In genomic region chr17:8975091-8975707, GRCh38 we compare ENCODE assay signal across 1 cellular context.
TF ChIP-seq lines count a peak whose summit lies in the region.

No MANE protein-coding gene starts in this region.

TF ChIP-seq in HEK293, 187 proteins besides CTCF, POLR2A, EP300 and RAD21 (continued from another document and continues in another):
- TF ChIP-seq ZNF645 (tag by site-specific recombination; IDR thresholded peaks at IDR 0.05) = no peak
- TF ChIP-seq ZNF23 (tag by site-specific recombination; IDR thresholded peaks at IDR 0.05; ENCODE audit: borderline replicate concordance) = no peak
- no peak for TF ChIP-seq ZNF549 (tag by site-specific recombination; IDR thresholded peaks at IDR 0.05)
- TF ChIP-seq ZNF202 (tag by site-specific recombination; IDR thresholded peaks at IDR 0.05; ENCODE audit: borderline replicate concordance) = 0 out of 2 replicates have a peak, but pooled peaks have one; percentile 45
- no peak for TF ChIP-seq ZNF768 (tag by site-specific recombination; IDR thresholded peaks at IDR 0.05)
- no peak for TF ChIP-seq ZNF223 (tag by site-specific recombination; IDR thresholded peaks at IDR 0.05)
- no peak for TF ChIP-seq GFI1B (tag by site-specific recombination; IDR thresholded peaks at IDR 0.05)
- TF ChIP-seq ELK4 (IDR thresholded peaks at IDR 0.05; ENCODE audit: borderline replicate concordance, low read depth, low read length) = no peak
- no peak for TF ChIP-seq ZNF311 (tag by site-specific recombination; IDR thresholded peaks at IDR 0.05; ENCODE audit: borderline replicate concordance)
- no peak for TF ChIP-seq ZNF777 (tag by site-specific recombination; IDR thresholded peaks at IDR 0.05; ENCODE audit: borderline replicate concordance)
- no peak for TF ChIP-seq ZNF596 (tag by site-specific recombination; IDR thresholded peaks at IDR 0.05)
- TF ChIP-seq ZNF654 (tag by site-specific recombination; IDR thresholded peaks at IDR 0.05; ENCODE audit: low read depth) = peak; percentile 19; the same call in 1 of the 2 replicates
- TF ChIP-seq ZNF350 (tag by site-specific recombination; IDR thresholded peaks at IDR 0.05) = no peak
- no peak for TF ChIP-seq OSR2 (tag by site-specific recombination; IDR thresholded peaks at IDR 0.05)
- no peak for TF ChIP-seq ZEB2 (tag by site-specific recombination; IDR thresholded peaks at IDR 0.05)
- no peak for TF ChIP-seq ZBTB44 (tag by site-specific recombination; IDR thresholded peaks at IDR 0.05)
- no peak for TF ChIP-seq ZNF473 (tag by site-specific recombination; IDR thresholded peaks at IDR 0.05)
- TF ChIP-seq HOXD13 (CRISPR knock-in tag; IDR thresholded peaks at IDR 0.05; ENCODE audit: borderline replicate concordance) = no peak
- no peak for TF ChIP-seq ZNF157 (tag by site-specific recombination; IDR thresholded peaks at IDR 0.05)
- TF ChIP-seq INSM2 (tag by site-specific recombination; IDR thresholded peaks at IDR 0.05) = no peak
- TF ChIP-seq BCL6B (tag by site-specific recombination; IDR thresholded peaks at IDR 0.05) = no peak
- no peak for TF ChIP-seq ZNF658 (tag by site-specific recombination; IDR thresholded peaks at IDR 0.05)
- TF ChIP-seq ZNF362 (tag by site-specific recombination; IDR thresholded peaks at IDR 0.05) = no peak
- TF ChIP-seq ZNF280C (tag by site-specific recombination; IDR thresholded peaks at IDR 0.05) = no peak
- peak; percentile 83 for TF ChIP-seq ZBTB11 (tag by site-specific recombination; conservative IDR thresholded peaks at IDR 0.05; ENCODE audit: low read depth)
- no peak for TF ChIP-seq BCL11B (tag by site-specific recombination; IDR thresholded peaks at IDR 0.05; ENCODE audit: low read depth)
- TF ChIP-seq ZNF837 (tag by site-specific recombination; IDR thresholded peaks at IDR 0.05) = no peak
- no peak for TF ChIP-seq ZNF600 (tag by site-specific recombination; IDR thresholded peaks at IDR 0.05)
- no peak for TF ChIP-seq ZNF280D (tag by site-specific recombination; IDR thresholded peaks at IDR 0.05)
- TF ChIP-seq PBX3 (CRISPR knock-in tag; IDR thresholded peaks at IDR 0.05) = no peak
- no peak for TF ChIP-seq ZNF660 (tag by site-specific recombination; IDR thresholded peaks at IDR 0.05)
- TF ChIP-seq SCRT1 (tag by site-specific recombination; IDR thresholded peaks at IDR 0.05; ENCODE audit: borderline replicate concordance) = no peak
- 0 out of 2 replicates have a peak, but pooled peaks have one; percentile 48 for TF ChIP-seq ZNF138 (tag by site-specific recombination; IDR thresholded peaks at IDR 0.05; ENCODE audit: borderline replicate concordance)
- TF ChIP-seq ZNF302 (tag by site-specific recombination; IDR thresholded peaks at IDR 0.05; ENCODE audit: low read depth) = no peak
- no peak for TF ChIP-seq ZNF239 (tag by site-specific recombination; IDR thresholded peaks at IDR 0.05)
- TF ChIP-seq ZNF48 (tag by site-specific recombination; IDR thresholded peaks at IDR 0.05) = no peak
